31 cellular contexts compared by ENCODE assay signal in the genomic region with DNA sequence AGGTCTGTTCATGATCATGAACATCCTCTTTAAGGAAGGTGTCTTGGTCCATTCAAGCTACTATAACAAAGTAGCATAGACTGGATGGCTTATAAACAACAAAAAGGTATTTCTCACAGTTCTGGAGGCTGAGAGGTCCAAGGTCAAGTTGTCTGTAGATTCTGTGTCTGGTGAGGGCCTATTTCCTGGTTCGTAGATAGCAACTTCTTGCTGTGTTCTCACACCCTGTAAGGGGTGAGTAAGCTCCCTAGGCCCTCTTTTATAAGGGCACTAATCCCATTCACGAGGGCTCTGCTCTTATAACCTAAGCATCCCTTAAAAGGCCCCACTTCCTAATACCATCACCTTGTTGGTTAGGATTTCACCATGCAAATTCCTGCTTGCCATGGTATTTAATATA.
"Had no signal": no experiment of that assay in that cellular context is flagged by ENCODE, and none has a peak within 500 bp of the region (broad histone marks: within the 10 kb centered on the region; RNA-seq: fewer than 3 reads in every experiment).

No MANE protein-coding gene starts in this region.

- ATAC-seq: activated CD4-positive, alpha-beta T cell treated with anti-CD3 and anti-CD28 coated beads for 36 hours; activated CD8-positive, alpha-beta T cell treated with anti-CD3 and anti-CD28 coated beads for 36 hours; activated naive CD4-positive, alpha-beta T cell treated with anti-CD3 and anti-CD28 coated beads, Interleukin-2, amount 50 U/mL, for 72 hours; activated T-cell treated with anti-CD3 and anti-CD28 coated beads, Interleukin-2, amount 50 U/mL, for 4 hours; activated T-cell treated with anti-CD3 and anti-CD28 coated beads, Interleukin-2, amount 50 U/mL, for 72 hours; activated T-helper 17 cell treated with anti-CD3 and anti-CD28 coated beads, Interleukin-2, amount 50 U/mL, for 72 hours; body of pancreas had no signal

- H3K27me3 ChIP-seq: adrenal gland, body of pancreas, brain microvascular endothelial cell, breast epithelium had no signal

- H3K36me3 ChIP-seq: adrenal gland, brain microvascular endothelial cell, breast epithelium had no signal

- H3K4me1 ChIP-seq: adrenal gland, body of pancreas, breast epithelium had no signal

- H3K27ac ChIP-seq: adrenal gland, body of pancreas, brain microvascular endothelial cell, breast epithelium, VCaP had no signal

- H3K4me3 ChIP-seq: adrenal gland, body of pancreas, breast epithelium had no signal

- DNase-seq: activated B cell treated with CpG ODN at 0.5 μM for 24 hours; activated CD4-positive, alpha-beta memory T cell treated with anti-CD3 and anti-CD28 coated beads for 36 hours; activated CD4-positive, alpha-beta T cell treated with anti-CD3 and anti-CD28 coated beads for 1 hour; activated CD4-positive, alpha-beta T cell treated with anti-CD3 and anti-CD28 coated beads for 36 hours; activated CD4-positive, alpha-beta T cell treated with anti-CD3 and anti-CD28 coated beads for 48 hours; activated CD4-positive, alpha-beta T cell treated with anti-CD3 and anti-CD28 coated beads, Interleukin-2, amount 10 ng/mL, durations not matched to agents 7 days and 5 days; activated CD8-positive, alpha-beta memory T cell treated with anti-CD3 and anti-CD28 coated beads, Interleukin-2, amount 50 U/mL, for 4 hours; activated CD8-positive, alpha-beta T cell treated with anti-CD3 and anti-CD28 coated beads for 36 hours; activated effector memory CD4-positive, alpha-beta T cell treated with anti-CD3 and anti-CD28 coated beads, Interleukin-2, amount 50 U/mL, for 16 hours; activated gamma-delta T cell treated with Interleukin-2 at 50 U/mL for 16 hours; activated naive CD4-positive, alpha-beta T cell; activated naive CD4-positive, alpha-beta T cell treated with anti-CD3 and anti-CD28 coated beads for 36 hours; activated naive CD4-positive, alpha-beta T cell treated with anti-CD3 and anti-CD28 coated beads, Interleukin-2, amount 50 U/mL, for 16 hours; activated naive CD8-positive, alpha-beta T cell treated with anti-CD3 and anti-CD28 coated beads for 36 hours; activated T-cell treated with anti-CD3 and anti-CD28 coated beads for 4 hours; activated T-cell treated with anti-CD3 and anti-CD28 coated beads, Interleukin-2, amount 50 U/mL, for 1 hour; activated T-cell treated with anti-CD3 and anti-CD28 coated beads, Interleukin-2, amount 50 U/mL, for 4 hours; activated T-cell treated with anti-CD3 and anti-CD28 coated beads, Interleukin-2, amount 50 U/mL, for 72 hours; adrenal gland; amniotic stem cell; aorta; body of pancreas; brain microvascular endothelial cell; central memory CD4-positive, alpha-beta T cell; T-helper 1 cell; T-helper 2 cell; T-helper 9 cell had no signal
